ENCODE assay signal across 8 cellular contexts in the genomic region with DNA sequence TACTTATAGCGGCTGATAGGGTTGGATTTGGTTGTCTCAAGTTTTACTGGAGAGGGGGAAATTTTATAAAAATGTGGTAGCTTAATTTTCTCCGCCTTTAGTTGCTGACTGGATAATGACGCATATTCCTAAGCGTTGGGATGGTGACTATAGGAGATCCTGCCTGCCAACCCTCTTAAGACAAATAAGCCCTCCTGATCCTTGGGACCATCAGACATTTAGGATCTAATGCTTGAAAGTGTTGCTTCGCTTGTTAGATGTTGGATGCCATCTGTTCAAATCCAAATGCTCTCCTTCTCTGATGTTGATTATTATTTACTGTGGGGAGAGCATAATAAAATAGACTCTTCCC. TPM values are rescaled to one million over a fixed set of nuclear protein-coding genes. Genes with fewer than 3 reads are reported as not detected.
DNase-seq lines count a peak whose midpoint lies in the region; ATAC-seq and TF ChIP-seq lines count a peak whose summit lies in the region.

No MANE protein-coding gene starts in this region.

- no peaks in the 10 kb centered on the region for H3K27me3 Mint-ChIP-seq in activated naive CD4-positive, alpha-beta T cell treated with anti-CD3 and anti-CD28 coated beads for 36 hours (ENCODE audit: low read depth)
- H3K27me3 Mint-ChIP-seq in activated naive CD8-positive, alpha-beta T cell treated with anti-CD3 and anti-CD28 coated beads, Interleukin-2, amount 10 ng/mL, durations not matched to agents 7 days and 5 days, result peaks cover 3% of the 10 kb centered on the region

- no peaks in the 10 kb centered on the region for H3K27me3 ChIP-seq in kidney epithelial cell (ENCODE audit: control insufficient read depth, insufficient read depth, low read length)
- H3K27me3 ChIP-seq in transverse colon, result no peaks in the 10 kb centered on the region

- WGBS in transverse colon (ENCODE audit: low coverage in 1 of 2), 2 donors, result 18 to 31% methylated on average over 4 to 5 of the region's 5 CpGs

- TF ChIP-seq POLR2A in transverse colon (IDR thresholded peaks at IDR 0.05), result no peak

- no peaks in the 10 kb centered on the region for H3K9me3 ChIP-seq in transverse colon

- H3K27ac ChIP-seq in transverse colon, result peak overlapping the region; percentile 97 to 100 (median 98)

- in situ Hi-C loops in transverse colon (cut with MboI; ENCODE audit: low pct_ligation_motif_present in 1 of 4, low pct_unique_long_range_greater_than_20kb in 1 of 4, low sequenced_read_pairs in 3 of 4), result no loop called here

- no peaks in the 10 kb centered on the region for H3K9me3 Mint-ChIP-seq in activated naive CD4-positive, alpha-beta T cell treated with anti-CD3 and anti-CD28 coated beads for 36 hours
- no peaks in the 10 kb centered on the region for H3K9me3 Mint-ChIP-seq in activated naive CD8-positive, alpha-beta T cell treated with anti-CD3 and anti-CD28 coated beads, Interleukin-2, amount 10 ng/mL, durations not matched to agents 7 days and 5 days

- no peak for TF ChIP-seq EP300 in transverse colon (IDR thresholded peaks at IDR 0.05; ENCODE audit: low read depth)

- peak overlapping the region; percentile 99 for H3K4me3 Mint-ChIP-seq in activated naive CD4-positive, alpha-beta T cell treated with anti-CD3 and anti-CD28 coated beads for 36 hours
- peak overlapping the region; percentile 99 for H3K4me3 Mint-ChIP-seq in activated naive CD8-positive, alpha-beta T cell treated with anti-CD3 and anti-CD28 coated beads, Interleukin-2, amount 10 ng/mL, durations not matched to agents 7 days and 5 days

- CTCF ChIA-PET in activated naive CD4-positive, alpha-beta T cell treated with anti-CD3 and anti-CD28 coated beads for 36 hours (lab: Charles Lee), result no interaction called here

- TF ChIP-seq CTCF in kidney epithelial cell (IDR thresholded peaks at IDR 0.05; ENCODE audit: insufficient read depth, low read length, poor library complexity, severe bottlenecking) (no peak), transverse colon (IDR thresholded peaks at IDR 0.05) (no peak)

- H3K36me3 ChIP-seq in kidney epithelial cell (ENCODE audit: control insufficient read depth, insufficient read depth, low read length) (no peaks in the 10 kb centered on the region), transverse colon (no peaks in the 10 kb centered on the region)

- intact Hi-C loops in activated naive CD4-positive, alpha-beta T cell treated with anti-CD3 and anti-CD28 coated beads for 36 hours (cut with micrococcal nuclease), result no loop called here
- intact Hi-C loops in transverse colon (cut with DNase I; ENCODE audit: low total_unique reads), result loop anchor here (10.0 kb wide), 1 partner anchor 70 kb away; no protein-coding TSS in a partner anchor

- H3K27ac Mint-ChIP-seq in activated naive CD4-positive, alpha-beta T cell treated with anti-CD3 and anti-CD28 coated beads for 36 hours, result peak overlapping the region; percentile 95
- no peak overlapping the region for H3K27ac Mint-ChIP-seq in activated naive CD8-positive, alpha-beta T cell treated with anti-CD3 and anti-CD28 coated beads, Interleukin-2, amount 10 ng/mL, durations not matched to agents 7 days and 5 days

- H3K4me3 ChIP-seq in kidney epithelial cell (ENCODE audit: low read depth, low read length) (peak overlapping the region; percentile 77), transverse colon (peak overlapping the region; percentile 54 to 99 (median 95))

- no peak for ATAC-seq in activated naive CD8-positive, alpha-beta T cell treated with anti-CD3 and anti-CD28 coated beads, Interleukin-2, amount 10 ng/mL, durations not matched to agents 7 days and 5 days (ENCODE audit: low read depth)
- no peak for ATAC-seq in HG03095 (IDR thresholded peaks at IDR 0.05; ENCODE audit: unreplicated experiment)
- no peak for ATAC-seq in HG02678 (IDR thresholded peaks at IDR 0.05; ENCODE audit: unreplicated experiment)

- H3K4me1 Mint-ChIP-seq in activated naive CD4-positive, alpha-beta T cell treated with anti-CD3 and anti-CD28 coated beads for 36 hours (ENCODE audit: low read depth), result peaks cover 64% of the 10 kb centered on the region
- H3K4me1 Mint-ChIP-seq in activated naive CD8-positive, alpha-beta T cell treated with anti-CD3 and anti-CD28 coated beads, Interleukin-2, amount 10 ng/mL, durations not matched to agents 7 days and 5 days, result peaks cover 42% of the 10 kb centered on the region

- POLR2A ChIA-PET in activated naive CD8-positive, alpha-beta T cell treated with anti-CD3 and anti-CD28 coated beads, Interleukin-2, amount 10 ng/mL, durations not matched to agents 7 days and 5 days (lab: Charles Lee), result interaction anchor here (1.3 kb wide), 1 partner anchor 27 kb away, joined by 4 read pairs; no protein-coding TSS in a partner anchor

- peaks cover 7 to 41% (median 17%) of the 10 kb centered on the region in 4 donors for H3K4me1 ChIP-seq in transverse colon

- peaks cover 26% of the 10 kb centered on the region for H3K36me3 Mint-ChIP-seq in activated naive CD4-positive, alpha-beta T cell treated with anti-CD3 and anti-CD28 coated beads for 36 hours (ENCODE audit: low read depth)
- no peaks in the 10 kb centered on the region for H3K36me3 Mint-ChIP-seq in activated naive CD8-positive, alpha-beta T cell treated with anti-CD3 and anti-CD28 coated beads, Interleukin-2, amount 10 ng/mL, durations not matched to agents 7 days and 5 days

- no peak for DNase-seq in activated naive CD4-positive, alpha-beta T cell treated with anti-CD3 and anti-CD28 coated beads for 36 hours
- DNase-seq in activated naive CD4-positive, alpha-beta T cell treated with Interleukin-2 at 50 U/mL for 16 hours, result no peak
- DNase-seq in activated naive CD8-positive, alpha-beta T cell treated with anti-CD3 and anti-CD28 coated beads, Interleukin-2, amount 10 ng/mL, durations not matched to agents 7 days and 5 days, result no peak
- DNase-seq in kidney epithelial cell (ENCODE audit: low read depth) (no peak), transverse colon (no peak), NCI-H128 (lab: John Stamatoyannopoulos, UW; ENCODE audit: unreplicated experiment) (no peak)

RNA-seq across cellular contexts. Expression of a gene that starts 2.2 kb away (rescaled TPM):
- 10 to 100 TPM; 21.2 to 26.1 TPM for total RNA-seq in activated naive CD4-positive, alpha-beta T cell treated with anti-CD3 and anti-CD28 coated beads for 36 hours
- total RNA-seq in activated naive CD8-positive, alpha-beta T cell treated with anti-CD3 and anti-CD28 coated beads, Interleukin-2, amount 10 ng/mL, durations not matched to agents 7 days and 5 days, result 10 to 100 TPM; 23.2 to 24.1 TPM
- total RNA-seq in kidney epithelial cell (32.6 and 37.7 TPM in 2 replicates), transverse colon (10 to 100 TPM; 23.3 to 64.8 (median 49.6) TPM)
